1 cellular context compared by ENCODE assay signal in genomic region chr10:101507241-101507640, GRCh38.
TF ChIP-seq lines count a peak whose summit lies in the region.

No MANE protein-coding gene starts in this region.

TF ChIP-seq in HEK293, 187 proteins besides CTCF, POLR2A, EP300 and RAD21 (continued from another document):
- TF ChIP-seq REST (tag by site-specific recombination; IDR thresholded peaks at IDR 0.05) (no peak), ZNF24 (tag by site-specific recombination; IDR thresholded peaks at IDR 0.05) (no peak), ZSCAN18 (tag by site-specific recombination; IDR thresholded peaks at IDR 0.05) (no peak), ZNF112 (tag by site-specific recombination; IDR thresholded peaks at IDR 0.05) (no peak), SP3 (tag by site-specific recombination; IDR thresholded peaks at IDR 0.05) (no peak), ZNF23 (tag by site-specific recombination; IDR thresholded peaks at IDR 0.05; ENCODE audit: borderline replicate concordance) (no peak), ZNF707 (tag by site-specific recombination; IDR thresholded peaks at IDR 0.05) (no peak), ZFP37 (tag by site-specific recombination; IDR thresholded peaks at IDR 0.05) (no peak), ZBTB11 (tag by site-specific recombination; conservative IDR thresholded peaks at IDR 0.05; ENCODE audit: low read depth) (no peak), ZNF391 (tag by site-specific recombination; IDR thresholded peaks at IDR 0.05; ENCODE audit: borderline replicate concordance, low read depth) (0 out of 2 replicates have a peak, but pooled peaks have one; percentile 29), ZNF560 (tag by site-specific recombination; IDR thresholded peaks at IDR 0.05; ENCODE audit: borderline replicate concordance) (no peak), ZNF324 (tag by site-specific recombination; IDR thresholded peaks at IDR 0.05) (no peak), ZNF623 (tag by site-specific recombination; IDR thresholded peaks at IDR 0.05) (no peak), ZNF548 (tag by site-specific recombination; IDR thresholded peaks at IDR 0.05) (no peak), TSHZ1 (tag by site-specific recombination; IDR thresholded peaks at IDR 0.05; ENCODE audit: borderline replicate concordance) (no peak), ZBTB8A (tag by site-specific recombination; IDR thresholded peaks at IDR 0.05) (no peak), ZXDB (tag by site-specific recombination; IDR thresholded peaks at IDR 0.05) (0 out of 2 replicates have a peak, but pooled peaks have one; percentile 6), ZNF184 (tag by site-specific recombination; IDR thresholded peaks at IDR 0.05) (no peak), ZBTB26 (tag by site-specific recombination; optimal IDR thresholded peaks at IDR 0.05) (no peak), ZNF221 (tag by site-specific recombination; IDR thresholded peaks at IDR 0.05; ENCODE audit: borderline replicate concordance) (no peak), ZNF2 (tag by site-specific recombination; IDR thresholded peaks at IDR 0.05) (no peak; the same call in 1 of the 2 replicates)
- TF ChIP-seq, protein P1, sequence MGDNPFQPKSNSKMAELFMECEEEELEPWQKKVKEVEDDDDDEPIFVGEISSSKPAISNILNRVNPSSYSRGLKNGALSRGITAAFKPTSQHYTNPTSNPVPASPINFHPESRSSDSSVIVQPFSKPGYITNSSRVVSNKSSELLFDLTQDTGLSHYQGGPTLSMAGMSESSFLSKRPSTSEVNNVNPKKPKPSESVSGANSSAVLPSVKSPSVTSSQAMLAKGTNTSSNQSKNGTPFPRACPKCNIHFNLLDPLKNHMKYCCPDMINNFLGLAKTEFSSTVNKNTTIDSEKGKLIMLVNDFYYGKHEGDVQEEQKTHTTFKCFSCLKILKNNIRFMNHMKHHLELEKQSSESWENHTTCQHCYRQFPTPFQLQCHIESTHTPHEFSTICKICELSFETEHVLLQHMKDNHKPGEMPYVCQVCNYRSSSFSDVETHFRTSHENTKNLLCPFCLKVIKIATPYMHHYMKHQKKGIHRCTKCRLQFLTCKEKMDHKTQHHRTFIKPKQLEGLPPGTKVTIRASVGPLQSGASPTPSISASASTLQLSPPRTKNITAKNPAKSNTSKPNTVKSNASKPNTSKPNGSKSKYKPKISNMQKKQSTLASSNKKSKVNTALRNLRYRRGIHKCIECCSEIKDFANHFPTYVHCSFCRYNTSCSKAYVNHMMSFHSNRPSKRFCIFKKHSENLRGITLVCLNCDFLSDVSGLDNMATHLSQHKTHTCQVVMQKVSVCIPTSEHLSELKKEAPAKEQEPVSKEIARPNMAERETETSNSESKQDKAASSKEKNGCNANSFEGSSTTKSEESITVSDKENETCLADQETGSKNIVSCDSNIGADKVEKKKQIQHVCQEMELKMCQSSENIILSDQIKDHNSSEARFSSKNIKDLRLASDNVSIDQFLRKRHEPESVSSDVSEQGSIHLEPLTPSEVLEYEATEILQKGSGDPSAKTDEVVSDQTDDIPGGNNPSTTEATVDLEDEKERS (tag by site-specific recombination; IDR thresholded peaks at IDR 0.05) = no peak
- TF ChIP-seq, protein P2, sequence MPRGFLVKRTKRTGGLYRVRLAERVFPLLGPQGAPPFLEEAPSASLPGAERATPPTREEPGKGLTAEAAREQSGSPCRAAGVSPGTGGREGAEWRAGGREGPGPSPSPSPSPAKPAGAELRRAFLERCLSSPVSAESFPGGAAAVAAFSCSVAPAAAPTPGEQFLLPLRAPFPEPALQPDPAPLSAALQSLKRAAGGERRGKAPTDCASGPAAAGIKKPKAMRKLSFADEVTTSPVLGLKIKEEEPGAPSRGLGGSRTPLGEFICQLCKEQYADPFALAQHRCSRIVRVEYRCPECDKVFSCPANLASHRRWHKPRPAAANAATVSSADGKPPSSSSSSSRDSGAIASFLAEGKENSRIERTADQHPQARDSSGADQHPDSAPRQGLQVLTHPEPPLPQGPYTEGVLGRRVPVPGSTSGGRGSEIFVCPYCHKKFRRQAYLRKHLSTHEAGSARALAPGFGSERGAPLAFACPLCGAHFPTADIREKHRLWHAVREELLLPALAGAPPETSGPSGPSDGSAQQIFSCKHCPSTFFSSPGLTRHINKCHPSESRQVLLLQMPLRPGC (tag by site-specific recombination; IDR thresholded peaks at IDR 0.05) = peak; percentile 58; the same call in 1 of the 2 replicates
- TF ChIP-seq, protein P3, sequence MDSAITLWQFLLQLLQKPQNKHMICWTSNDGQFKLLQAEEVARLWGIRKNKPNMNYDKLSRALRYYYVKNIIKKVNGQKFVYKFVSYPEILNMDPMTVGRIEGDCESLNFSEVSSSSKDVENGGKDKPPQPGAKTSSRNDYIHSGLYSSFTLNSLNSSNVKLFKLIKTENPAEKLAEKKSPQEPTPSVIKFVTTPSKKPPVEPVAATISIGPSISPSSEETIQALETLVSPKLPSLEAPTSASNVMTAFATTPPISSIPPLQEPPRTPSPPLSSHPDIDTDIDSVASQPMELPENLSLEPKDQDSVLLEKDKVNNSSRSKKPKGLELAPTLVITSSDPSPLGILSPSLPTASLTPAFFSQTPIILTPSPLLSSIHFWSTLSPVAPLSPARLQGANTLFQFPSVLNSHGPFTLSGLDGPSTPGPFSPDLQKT (IDR thresholded peaks at IDR 0.05; ENCODE audit: borderline replicate concordance, low read depth, low read length) = no peak
TF ChIP-seq in HEK293: peak in this region for 25.
